Comparison of ENCODE assay signal across 21 cellular contexts in the genomic region with DNA sequence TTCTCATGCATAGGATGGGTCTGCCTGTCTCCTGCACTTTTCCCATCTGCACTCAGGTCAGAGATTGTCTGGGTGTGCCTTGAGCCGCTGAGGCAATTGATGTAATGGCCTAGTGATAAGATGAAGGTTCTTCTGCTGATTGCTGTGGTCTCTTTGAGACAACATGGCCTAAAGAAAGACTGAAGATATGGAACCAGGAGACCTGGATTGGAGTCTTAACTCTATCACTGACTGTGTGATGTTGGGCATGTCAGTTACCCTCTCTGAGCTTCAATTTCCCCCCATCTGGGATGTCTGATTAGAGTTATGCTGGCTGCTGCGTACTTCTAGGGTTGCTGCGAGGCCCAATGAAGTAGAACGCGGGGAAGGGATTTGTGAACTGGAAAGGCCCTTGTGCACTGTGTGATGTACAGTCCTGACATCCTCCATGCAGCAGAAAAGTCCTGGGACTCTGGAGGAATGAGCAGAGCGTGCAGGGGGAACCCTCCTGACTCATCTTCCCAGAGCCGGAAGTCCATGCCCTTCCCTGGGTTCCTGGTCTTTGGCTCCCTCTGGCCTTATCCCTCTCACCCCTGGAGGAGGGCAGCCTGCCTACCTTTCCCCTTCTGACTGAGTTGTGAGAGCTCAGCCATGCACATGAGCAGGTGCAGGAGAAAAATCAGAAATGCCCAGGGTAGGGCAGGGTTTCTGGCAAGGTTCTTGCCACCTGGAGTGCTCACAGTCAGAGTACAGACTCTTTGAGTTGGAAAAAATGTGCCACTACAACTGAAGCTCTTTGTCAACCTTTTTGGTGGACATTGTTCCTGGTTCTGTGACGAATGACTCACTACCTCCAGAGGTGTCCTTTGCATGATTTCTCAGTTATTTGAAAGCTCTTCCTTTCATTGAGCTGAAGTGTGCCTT. TPM values are rescaled to one million over a fixed set of nuclear protein-coding genes. Genes with fewer than 3 reads are reported as not detected.
DNase-seq lines count a peak whose midpoint lies in the region; ATAC-seq, FAIRE-seq and TF ChIP-seq lines count a peak whose summit lies in the region.
"Had no signal": no experiment of that assay in that cellular context is flagged by ENCODE, and none has a peak within 500 bp of the region (broad histone marks: within the 10 kb centered on the region; RNA-seq: fewer than 3 reads in every experiment).

No MANE protein-coding gene starts in this region.

- intact Hi-C loops in cardiac septum (cut with DNase I), result no loop called here
- intact Hi-C loops in CD4-positive, alpha-beta memory T cell (cut with micrococcal nuclease), result no loop called here

- no peak for TF ChIP-seq CTCF in right atrium auricular region (IDR thresholded peaks at IDR 0.05)

- H3K27ac Mint-ChIP-seq in CD4-positive, alpha-beta memory T cell, result no peak overlapping the region
- H3K27ac Mint-ChIP-seq: activated naive CD4-positive, alpha-beta T cell treated with anti-CD3 and anti-CD28 coated beads, Interleukin-2, amount 50 U/mL, for 24 hours; activated T-cell treated with anti-CD3 and anti-CD28 coated beads, Interleukin-2, amount 50 U/mL, for 72 hours had no signal

- H3K9me3 Mint-ChIP-seq in CD4-positive, alpha-beta memory T cell, result peaks cover 0 to 2% (median 0%) of the 10 kb centered on the region in 8 donors
- H3K9me3 Mint-ChIP-seq: activated naive CD4-positive, alpha-beta T cell treated with anti-CD3 and anti-CD28 coated beads, Interleukin-2, amount 50 U/mL, for 24 hours; activated T-cell treated with anti-CD3 and anti-CD28 coated beads, Interleukin-2, amount 50 U/mL, for 72 hours had no signal

- H3K9me3 ChIP-seq in right atrium auricular region, result no peaks in the 10 kb centered on the region
- H3K9me3 ChIP-seq in CD4-positive, alpha-beta memory T cell (ENCODE audit: control insufficient read depth in 1 of 2, low read length in 2 of 2), result no peaks in the 10 kb centered on the region
- H3K9me3 ChIP-seq: psoas muscle, suprapubic skin had no signal

- H3K4me1 Mint-ChIP-seq in CD4-positive, alpha-beta memory T cell, result peaks cover 0 to 3% (median 0%) of the 10 kb centered on the region in 4 donors
- H3K4me1 Mint-ChIP-seq: activated naive CD4-positive, alpha-beta T cell treated with anti-CD3 and anti-CD28 coated beads, Interleukin-2, amount 50 U/mL, for 24 hours had no signal

- H3K4me1 ChIP-seq in right atrium auricular region, result peaks cover 0 to 17% of the 10 kb centered on the region in 2 donors
- no peaks in the 10 kb centered on the region for H3K4me1 ChIP-seq in CD4-positive, alpha-beta memory T cell (ENCODE audit: insufficient read depth, low read length)

- peak; percentile 84 for FAIRE-seq in urothelium cell line (lab: Jason Lieb, UNC)

- POLR2A ChIA-PET in CD4-positive, alpha-beta memory T cell (lab: Charles Lee; ENCODE audit: partially characterized antibody), result no interaction called here

- H3K4me3 Mint-ChIP-seq in CD4-positive, alpha-beta memory T cell, result no peak overlapping the region
- H3K4me3 Mint-ChIP-seq: activated naive CD4-positive, alpha-beta T cell treated with anti-CD3 and anti-CD28 coated beads, Interleukin-2, amount 50 U/mL, for 24 hours; activated T-cell treated with anti-CD3 and anti-CD28 coated beads, Interleukin-2, amount 50 U/mL, for 72 hours had no signal

- no peak overlapping the region for H3K27ac ChIP-seq in right atrium auricular region
- no peak overlapping the region for H3K27ac ChIP-seq in CD4-positive, alpha-beta memory T cell (ENCODE audit: low read depth, low read length)
- H3K27ac ChIP-seq: C4-2B, epithelial cell of prostate, psoas muscle, suprapubic skin had no signal

- CTCF ChIA-PET in CD4-positive, alpha-beta memory T cell (lab: Charles Lee; ENCODE audit: partially characterized antibody), result interaction anchor here (1.6 kb wide), 1 partner anchor 9 kb away, joined by 4 read pairs; no protein-coding TSS in a partner anchor

- no peak overlapping the region for H3K4me3 ChIP-seq in right atrium auricular region
- no peak overlapping the region for H3K4me3 ChIP-seq in CD4-positive, alpha-beta memory T cell (ENCODE audit: low read length in 2 of 2)
- H3K4me3 ChIP-seq: psoas muscle, suprapubic skin had no signal

- no peaks in the 10 kb centered on the region for H3K36me3 ChIP-seq in right atrium auricular region
- no peaks in the 10 kb centered on the region for H3K36me3 ChIP-seq in CD4-positive, alpha-beta memory T cell (ENCODE audit: insufficient read depth, low read length)
- H3K36me3 ChIP-seq: suprapubic skin had no signal

- H3K27me3 Mint-ChIP-seq in CD4-positive, alpha-beta memory T cell, result no peaks in the 10 kb centered on the region

- ATAC-seq in esophagus mucosa (peak; percentile 59), HG03378 (IDR thresholded peaks at IDR 0.05; ENCODE audit: unreplicated experiment) (no peak)
- ATAC-seq: activated T-cell treated with anti-CD3 and anti-CD28 coated beads, Interleukin-2, amount 50 U/mL, for 72 hours; psoas muscle had no signal

- no peaks in the 10 kb centered on the region for H3K27me3 ChIP-seq in right atrium auricular region
- no peaks in the 10 kb centered on the region for H3K27me3 ChIP-seq in CD4-positive, alpha-beta memory T cell (ENCODE audit: insufficient read depth, low read length)
- H3K27me3 ChIP-seq: suprapubic skin had no signal

- DNase-seq in cardiac septum (ENCODE audit: low spot score) (peak; percentile 41), right atrium auricular region (ENCODE audit: low spot score) (no peak), NCI-H146 treated with DMSO at 0.1 percent for 48 hours (lab: John Stamatoyannopoulos, UW; ENCODE audit: unreplicated experiment) (peak; percentile 1), urothelium cell line (ENCODE audit: low spot score) (no peak), NCI-H1436 (lab: John Stamatoyannopoulos, UW) (no peak)
- DNase-seq in CD4-positive, alpha-beta memory T cell, result no peak
- DNase-seq: activated CD4-positive, alpha-beta T cell treated with anti-CD3 and anti-CD28 coated beads for 48 hours; activated T-cell treated with anti-CD3 and anti-CD28 coated beads, Interleukin-2, amount 50 U/mL, for 72 hours; NCI-H1417; NCI-H82; psoas muscle; stimulated activated CD4-positive, alpha-beta T cell treated with anti-CD3 and anti-CD28 coated beads, Interleukin-1b, Interleukin-23, amount 100 ng/mL, for 48 hours; T-helper 1 cell had no signal

- H3K36me3 Mint-ChIP-seq in CD4-positive, alpha-beta memory T cell, result no peaks in the 10 kb centered on the region
- H3K36me3 Mint-ChIP-seq: activated naive CD4-positive, alpha-beta T cell treated with anti-CD3 and anti-CD28 coated beads, Interleukin-2, amount 50 U/mL, for 24 hours had no signal

RNA-seq across cellular contexts. Expression of a gene that starts 21.1 kb away (rescaled TPM):
- 0.13 TPM for total RNA-seq in cardiac septum
- total RNA-seq in right atrium auricular region, result not detected
- not detected for total RNA-seq in esophagus mucosa
- under 1 TPM; 0.30 to 0.32 TPM for total RNA-seq in CD4-positive, alpha-beta memory T cell
- under 1 TPM in 1 of 2 donors, not detected in 1; 0.13 TPM for polyA plus RNA-seq in CD4-positive, alpha-beta memory T cell
- total RNA-seq: fibroblast of villous mesenchyme had no signal
- polyA plus RNA-seq: AG04450 had no signal

Comparison
In these comparisons a context has a peak if more than half of its experiments do, and no peak if none do; other contexts are left out.
1. DNase-seq: peak in cardiac septum (single experiment) and NCI-H146 treated with DMSO at 0.1 percent for 48 hours (single experiment); none in right atrium auricular region (single experiment), urothelium cell line (single experiment), NCI-H1436 (single experiment) and CD4-positive, alpha-beta memory T cell (0 of 5).